1 cellular context compared by ENCODE assay signal in genomic region chr10:75294518-75294865, GRCh38.
TF ChIP-seq lines count a peak whose summit lies in the region.

No MANE protein-coding gene starts in this region.

TF ChIP-seq in HEK293, 187 proteins besides CTCF, POLR2A, EP300 and RAD21 (continued from another document):
- peak; percentile 89 for TF ChIP-seq PATZ1 (tag by site-specific recombination; IDR thresholded peaks at IDR 0.05)
- TF ChIP-seq ZNF2 (tag by site-specific recombination; IDR thresholded peaks at IDR 0.05), result no peak
- no peak for TF ChIP-seq OSR2 (tag by site-specific recombination; IDR thresholded peaks at IDR 0.05)
- TF ChIP-seq ZNF335 (tag by site-specific recombination; conservative IDR thresholded peaks at IDR 0.05), result peak; percentile 49; the same call in 1 of the 2 replicates
